8 cellular contexts compared by ENCODE assay signal in genomic region chr16:89917773-89918452, GRCh38. TPM values are rescaled to one million over a fixed set of nuclear protein-coding genes. Genes with fewer than 3 reads are reported as not detected.
A peak's percentile ranks its signal among the peaks of the same experiment; 100 is the strongest.
DNase-seq lines count a peak whose midpoint lies in the region; ATAC-seq, FAIRE-seq and TF ChIP-seq lines count a peak whose summit lies in the region.

No MANE protein-coding gene starts in this region.

- peaks cover 0 to 15% (median 14%) of the 10 kb centered on the region in 3 donors for H3K4me1 ChIP-seq in pancreas
- H3K4me1 ChIP-seq in tibial artery = peaks cover 0 to 40% (median 34%) of the 10 kb centered on the region in 4 donors

- H3K27ac Mint-ChIP-seq in activated T-helper 2 cell treated with anti-CD3 and anti-CD28 coated beads, Interferon-gamma antibody, Interleukin-2, Interleukin-4, amounts not matched to agents 10 μg/mL and 5 μg/mL and 100 μg/mL, durations not matched to agents 14 hours and 24 hours and 36 hours = peak overlapping the region; percentile 55

- no peak for TF ChIP-seq CTCF in foreskin fibroblast (IDR thresholded peaks at IDR 0.05; ENCODE audit: low read depth, low read length)
- TF ChIP-seq CTCF in pancreas (IDR thresholded peaks at IDR 0.05) = no peak
- TF ChIP-seq CTCF in tibial artery (IDR thresholded peaks at IDR 0.05) = no peak

- intact Hi-C loops in activated T-helper 2 cell treated with anti-CD3 and anti-CD28 coated beads, Interferon-gamma antibody, Interleukin-2, Interleukin-4, amounts not matched to agents 10 μg/mL and 5 μg/mL and 100 μg/mL, durations not matched to agents 14 hours and 24 hours and 36 hours (cut with micrococcal nuclease) = no loop called here
- intact Hi-C loops in pancreas (cut with DNase I) = no loop called here
- intact Hi-C loops in tibial artery (cut with DNase I; ENCODE audit: low total_unique reads) = no loop called here

- H3K27me3 ChIP-seq in pancreas (peaks cover 0 to 5% (median 0%) of the 10 kb centered on the region in 4 donors), tibial artery (peaks cover 0 to 45% of the 10 kb centered on the region in 2 donors)

- no peak for FAIRE-seq in HTR-8/SVneo (lab: Jason Lieb, UNC)
- FAIRE-seq in pancreas (lab: Jason Lieb, UNC) = no peak

- DNase-seq in COLO829 (ENCODE audit: low spot score) (peak; percentile 69), HTR-8/SVneo (ENCODE audit: insufficient read length, low spot score) (peak; percentile 25), RPMI7951 (ENCODE audit: low read depth) (peak; percentile 98), foreskin fibroblast (peak; percentile 95 to 98), pancreas (peak in 3 of 6 donors; percentile 53 to 81 (median 78)), tibial artery (peak in 1 of 2 donors; percentile 80)
- DNase-seq in activated T-helper 2 cell treated with anti-CD3 and anti-CD28 coated beads, Interferon-gamma antibody, Interleukin-2, Interleukin-4, amounts not matched to agents 10 μg/mL and 5 μg/mL and 100 μg/mL, durations not matched to agents 14 hours and 24 hours and 36 hours (ENCODE audit: low spot score) = peak; percentile 84

- H3K36me3 Mint-ChIP-seq in activated T-helper 2 cell treated with anti-CD3 and anti-CD28 coated beads, Interferon-gamma antibody, Interleukin-2, Interleukin-4, amounts not matched to agents 10 μg/mL and 5 μg/mL and 100 μg/mL, durations not matched to agents 14 hours and 24 hours and 36 hours (ENCODE audit: low read depth) = peaks cover 18% of the 10 kb centered on the region

- H3K9me3 Mint-ChIP-seq in activated T-helper 2 cell treated with anti-CD3 and anti-CD28 coated beads, Interferon-gamma antibody, Interleukin-2, Interleukin-4, amounts not matched to agents 10 μg/mL and 5 μg/mL and 100 μg/mL, durations not matched to agents 14 hours and 24 hours and 36 hours = no peaks in the 10 kb centered on the region

- peak; percentile 73 for ATAC-seq in GM21360 (IDR thresholded peaks at IDR 0.05; ENCODE audit: unreplicated experiment)
- peak; percentile 26 to 64 (median 45) for ATAC-seq in pancreas

- H3K4me3 Mint-ChIP-seq in activated T-helper 2 cell treated with anti-CD3 and anti-CD28 coated beads, Interferon-gamma antibody, Interleukin-2, Interleukin-4, amounts not matched to agents 10 μg/mL and 5 μg/mL and 100 μg/mL, durations not matched to agents 14 hours and 24 hours and 36 hours (ENCODE audit: low read depth) = peak overlapping the region; percentile 65

- peaks cover 17% of the 10 kb centered on the region for H3K27me3 Mint-ChIP-seq in activated T-helper 2 cell treated with anti-CD3 and anti-CD28 coated beads, Interferon-gamma antibody, Interleukin-2, Interleukin-4, amounts not matched to agents 10 μg/mL and 5 μg/mL and 100 μg/mL, durations not matched to agents 14 hours and 24 hours and 36 hours (ENCODE audit: low read depth)

- H3K36me3 ChIP-seq in pancreas (no peaks in the 10 kb centered on the region), tibial artery (peaks cover 0 to 7% (median 0%) of the 10 kb centered on the region in 3 donors)

- peaks cover 29% of the 10 kb centered on the region for H3K4me1 Mint-ChIP-seq in activated T-helper 2 cell treated with anti-CD3 and anti-CD28 coated beads, Interferon-gamma antibody, Interleukin-2, Interleukin-4, amounts not matched to agents 10 μg/mL and 5 μg/mL and 100 μg/mL, durations not matched to agents 14 hours and 24 hours and 36 hours (ENCODE audit: low read depth)

- H3K9me3 ChIP-seq in pancreas (no peaks in the 10 kb centered on the region), tibial artery (no peaks in the 10 kb centered on the region)

- 2 to 3% methylated on average over 39 of the region's 39 CpGs for WGBS in pancreas, 2 donors

- no peak overlapping the region for H3K27ac ChIP-seq in pancreas
- no peak overlapping the region for H3K27ac ChIP-seq in tibial artery

- H3K4me3 ChIP-seq in foreskin fibroblast (ENCODE audit: low read depth in 1 of 2, low read length in 2 of 2) = peak overlapping the region; percentile 35 to 55
- H3K4me3 ChIP-seq in pancreas = peak overlapping the region in 1 of 4 donors; percentile 30
- peak overlapping the region; percentile 23 to 38 for H3K4me3 ChIP-seq in tibial artery

RNA-seq across cellular contexts. Expression of gene MC1R, which starts 0.7 kb away (rescaled TPM):
- 2.0 and 2.8 TPM in 2 replicates for total RNA-seq in RPMI7951 (2014; rRNA removed; shearing (Covaris generic))
- 5.8 and 6.2 TPM in 2 replicates for total RNA-seq in activated T-helper 2 cell treated with anti-CD3 and anti-CD28 coated beads, Interferon-gamma antibody, Interleukin-2, Interleukin-4, amounts not matched to agents 10 μg/mL and 5 μg/mL and 100 μg/mL, durations not matched to agents 14 hours and 24 hours and 36 hours
- total RNA-seq in pancreas = 1 to 10 TPM; 1.1 to 3.3 (median 1.6) TPM
- polyA plus RNA-seq in pancreas = 10 to 100 TPM in 1 of 2 donors, 1 to 10 TPM in 1; 9.4 to 14.3 TPM

RNA-seq across cellular contexts. Expression of gene TUBB3, which starts 5.2 kb away (rescaled TPM):
- total RNA-seq in RPMI7951 (2014; rRNA removed; shearing (Covaris generic)) = 229 and 237 TPM in 2 replicates
- total RNA-seq in activated T-helper 2 cell treated with anti-CD3 and anti-CD28 coated beads, Interferon-gamma antibody, Interleukin-2, Interleukin-4, amounts not matched to agents 10 μg/mL and 5 μg/mL and 100 μg/mL, durations not matched to agents 14 hours and 24 hours and 36 hours = 2.9 and 3.7 TPM in 2 replicates
- 10 to 100 TPM in 1 of 6 donors, 1 to 10 TPM in 3, under 1 TPM in 2; 0.37 to 25.4 (median 1.6) TPM for total RNA-seq in pancreas
- polyA plus RNA-seq in pancreas = 1 to 10 TPM; 1.8 to 4.7 TPM

RNA-seq across cellular contexts. Expression of gene DEF8, which starts 30.6 kb away (rescaled TPM):
- 97.2 and 143 TPM in 2 replicates for total RNA-seq in RPMI7951 (2014; rRNA removed; shearing (Covaris generic))
- total RNA-seq in activated T-helper 2 cell treated with anti-CD3 and anti-CD28 coated beads, Interferon-gamma antibody, Interleukin-2, Interleukin-4, amounts not matched to agents 10 μg/mL and 5 μg/mL and 100 μg/mL, durations not matched to agents 14 hours and 24 hours and 36 hours = 31.5 and 42.3 TPM in 2 replicates
- 10 to 100 TPM; 23.1 to 41.0 (median 27.5) TPM for total RNA-seq in pancreas
- 10 to 100 TPM; 68.8 to 72.2 TPM for polyA plus RNA-seq in pancreas

RNA-seq across cellular contexts. Expression of gene TCF25, which starts 44.5 kb away (rescaled TPM):
- 72.9 and 93.7 TPM in 2 replicates for total RNA-seq in RPMI7951 (2014; rRNA removed; shearing (Covaris generic))
- total RNA-seq in activated T-helper 2 cell treated with anti-CD3 and anti-CD28 coated beads, Interferon-gamma antibody, Interleukin-2, Interleukin-4, amounts not matched to agents 10 μg/mL and 5 μg/mL and 100 μg/mL, durations not matched to agents 14 hours and 24 hours and 36 hours = 211 and 213 TPM in 2 replicates
- total RNA-seq in pancreas = 100 to 1,000 TPM in 3 of 6 donors, 10 to 100 TPM in 3; 81.0 to 119 (median 100) TPM
- 100 to 1,000 TPM; 193 to 250 TPM for polyA plus RNA-seq in pancreas
